ENCODE assay signal across 16 cellular contexts in genomic region chr4:117514779-117515178, GRCh38.
A peak's percentile ranks its signal among the peaks of the same experiment; 100 is the strongest.
DNase-seq lines count a peak whose midpoint lies in the region; ATAC-seq lines count a peak whose summit lies in the region.
"Had no signal": no experiment of that assay in that cellular context is flagged by ENCODE, and none has a peak within 500 bp of the region (broad histone marks: within the 10 kb centered on the region; RNA-seq: fewer than 3 reads in every experiment).

No MANE protein-coding gene starts in this region.

- H2BK15ac ChIP-seq in mesendoderm (replicated peaks; ENCODE audit: low read depth) = no peak overlapping the region

- H3K56ac ChIP-seq in mesendoderm (ENCODE audit: low read length) = no peak overlapping the region

- H2BK5ac ChIP-seq in mesendoderm (ENCODE audit: low read length) = no peak overlapping the region

- H3K27me3 ChIP-seq in mesendoderm (ENCODE audit: insufficient read depth, low read length, poor library complexity) = no peaks in the 10 kb centered on the region

- no peak overlapping the region for H3K4ac ChIP-seq in mesendoderm (ENCODE audit: low read depth, low read length)

- no peak overlapping the region for H3K27ac Mint-ChIP-seq in activated naive CD4-positive, alpha-beta T cell treated with anti-CD3 and anti-CD28 coated beads, Interleukin-2, amount 50 U/mL, for 72 hours
- H3K27ac Mint-ChIP-seq: CD14-positive monocyte; CD8-positive, alpha-beta T cell; H9 had no signal

- H3K4me1 ChIP-seq in mesendoderm (ENCODE audit: control insufficient read depth, low read depth, low read length) = no peaks in the 10 kb centered on the region

- ATAC-seq in activated naive CD4-positive, alpha-beta T cell treated with anti-CD3 and anti-CD28 coated beads, Interleukin-2, amount 50 U/mL, for 72 hours = no peak
- ATAC-seq: CD8-positive, alpha-beta T cell; HepG2 had no signal

- no peak overlapping the region for H3K4me3 ChIP-seq in mesendoderm (ENCODE audit: low read length)
- H3K4me3 ChIP-seq: GM23248 had no signal

- no peak overlapping the region for H2BK120ac ChIP-seq in mesendoderm (ENCODE audit: low read depth, low read length)

- peaks cover 9 to 18% of the 10 kb centered on the region in 2 donors for H3K9me3 Mint-ChIP-seq in activated naive CD4-positive, alpha-beta T cell treated with anti-CD3 and anti-CD28 coated beads, Interleukin-2, amount 50 U/mL, for 72 hours

- H3K36me3 ChIP-seq in mesendoderm (ENCODE audit: control insufficient read depth, insufficient read depth, low read length) = no peaks in the 10 kb centered on the region

- H3K27ac ChIP-seq in mesendoderm (ENCODE audit: low read depth, low read length) = no peak overlapping the region
- H3K27ac ChIP-seq: 22Rv1, GM23248 had no signal

- no peaks in the 10 kb centered on the region for H3K79me2 ChIP-seq in mesendoderm (ENCODE audit: control insufficient read depth, insufficient read depth, low read length)

- no peak overlapping the region for H3K23ac ChIP-seq in mesendoderm (ENCODE audit: low read length)

- H4K8ac ChIP-seq in mesendoderm (ENCODE audit: low read depth, low read length) = no peak overlapping the region

- no peak overlapping the region for H4K5ac ChIP-seq in mesendoderm (ENCODE audit: low read length)

- H3K4me2 ChIP-seq in mesendoderm (ENCODE audit: low read length) = no peak overlapping the region

- peaks cover 0 to 6% of the 10 kb centered on the region in 2 donors for H3K36me3 Mint-ChIP-seq in activated naive CD4-positive, alpha-beta T cell treated with anti-CD3 and anti-CD28 coated beads, Interleukin-2, amount 50 U/mL, for 72 hours
- H3K36me3 Mint-ChIP-seq: CD14-positive monocyte; CD8-positive, alpha-beta T cell had no signal

- H2AK5ac ChIP-seq in mesendoderm (ENCODE audit: low read length) = no peak overlapping the region

- peak; percentile 13 for DNase-seq in DMS 273 (lab: John Stamatoyannopoulos, UW; ENCODE audit: unreplicated experiment)
- no peak for DNase-seq in DMS 273 treated with DMSO at 0.1 percent for 48 hours (lab: John Stamatoyannopoulos, UW)
- peak; percentile 66 for DNase-seq in NCI-H69 (lab: John Stamatoyannopoulos, UW)
- DNase-seq in mesendoderm = peak; percentile 59
- DNase-seq in dermis blood vessel endothelial cell = no peak
- no peak for DNase-seq in epidermal melanocyte (ENCODE audit: insufficient read length, low spot score)
- no peak for DNase-seq in activated naive CD4-positive, alpha-beta T cell treated with anti-CD3 and anti-CD28 coated beads, Interleukin-2, amount 50 U/mL, for 72 hours (ENCODE audit: low spot score in 2 of 2)
- no peak for DNase-seq in cerebellum (ENCODE audit: low spot score)
- DNase-seq: CD8-positive, alpha-beta T cell; COR-L47; DMS53; GM23248; H9 had no signal

- H3K18ac ChIP-seq in mesendoderm (ENCODE audit: low read length) = no peak overlapping the region

- no peak overlapping the region for H3K9ac ChIP-seq in mesendoderm (ENCODE audit: low read length)
- H3K9ac ChIP-seq: GM23248 had no signal

- no peaks in the 10 kb centered on the region for H3K79me1 ChIP-seq in mesendoderm (ENCODE audit: low read length)

Comparison
In these comparisons a context has a peak if more than half of its experiments do, and no peak if none do; other contexts are left out.
1. DNase-seq: peak in DMS 273 (single experiment), NCI-H69 (single experiment) and mesendoderm (single experiment); none in DMS 273 treated with DMSO at 0.1 percent for 48 hours (single experiment), dermis blood vessel endothelial cell (single experiment), epidermal melanocyte (single experiment), activated naive CD4-positive, alpha-beta T cell treated with anti-CD3 and anti-CD28 coated beads, Interleukin-2, amount 50 U/mL, for 72 hours (0 of 2) and cerebellum (single experiment).